27 cellular contexts compared by ENCODE assay signal in genomic region chr13:19950374-19950773, GRCh38.
"Had no signal": no experiment of that assay in that cellular context is flagged by ENCODE, and none has a peak within 500 bp of the region (broad histone marks: within the 10 kb centered on the region; RNA-seq: fewer than 3 reads in every experiment).

No MANE protein-coding gene starts in this region.

- H3K4me1 ChIP-seq: ascending aorta had no signal

- H3K27ac Mint-ChIP-seq: activated CD4-positive, alpha-beta T cell treated with anti-CD3 and anti-CD28 coated beads, Interleukin-2, amount 10 ng/mL, durations not matched to agents 24 days and 14 days; activated CD8-positive, alpha-beta T cell treated with anti-CD3 and anti-CD28 coated beads for 36 hours; activated naive CD8-positive, alpha-beta T cell treated with anti-CD3 and anti-CD28 coated beads for 36 hours; activated T-cell treated with anti-CD3 and anti-CD28 coated beads, Interleukin-2, amount 50 U/mL, for 72 hours; activated T-helper 17 cell treated with anti-CD3 and anti-CD28 coated beads, Interleukin-2, amount 50 U/mL, for 72 hours had no signal

- H3K36me3 ChIP-seq: ascending aorta, cardiac muscle cell, MG63 had no signal

- H3K27me3 ChIP-seq: ascending aorta, cardiac muscle cell, MG63 had no signal

- H3K4me1 Mint-ChIP-seq: activated CD4-positive, alpha-beta T cell treated with anti-CD3 and anti-CD28 coated beads, Interleukin-2, amount 10 ng/mL, durations not matched to agents 24 days and 14 days; activated naive CD8-positive, alpha-beta T cell treated with anti-CD3 and anti-CD28 coated beads for 36 hours; central memory CD8-positive, alpha-beta T cell had no signal

- ATAC-seq: activated CD8-positive, alpha-beta T cell treated with anti-CD3 and anti-CD28 coated beads for 36 hours; activated T-cell treated with anti-CD3 and anti-CD28 coated beads, Interleukin-2, amount 50 U/mL, for 72 hours; activated T-helper 17 cell treated with anti-CD3 and anti-CD28 coated beads, Interleukin-2, amount 50 U/mL, for 72 hours; Panc1 had no signal

- H3K27ac ChIP-seq: ascending aorta, cardiac muscle cell had no signal

- H3K4me3 ChIP-seq: ascending aorta, cardiac muscle cell, MG63 had no signal

- H3K9me3 ChIP-seq: ascending aorta, MG63 had no signal

- H3K4me3 Mint-ChIP-seq: activated CD4-positive, alpha-beta T cell treated with anti-CD3 and anti-CD28 coated beads, Interleukin-2, amount 10 ng/mL, durations not matched to agents 24 days and 14 days; activated CD8-positive, alpha-beta T cell treated with anti-CD3 and anti-CD28 coated beads for 36 hours; activated naive CD8-positive, alpha-beta T cell treated with anti-CD3 and anti-CD28 coated beads for 36 hours; activated T-cell treated with anti-CD3 and anti-CD28 coated beads, Interleukin-2, amount 50 U/mL, for 72 hours; activated T-helper 17 cell treated with anti-CD3 and anti-CD28 coated beads, Interleukin-2, amount 50 U/mL, for 72 hours; central memory CD8-positive, alpha-beta T cell had no signal

- H3K36me3 Mint-ChIP-seq: activated naive CD8-positive, alpha-beta T cell treated with anti-CD3 and anti-CD28 coated beads for 36 hours had no signal

- H3K27me3 Mint-ChIP-seq: activated CD8-positive, alpha-beta T cell treated with anti-CD3 and anti-CD28 coated beads for 36 hours; activated naive CD8-positive, alpha-beta T cell treated with anti-CD3 and anti-CD28 coated beads for 36 hours had no signal

- H3K9me3 Mint-ChIP-seq: activated CD4-positive, alpha-beta T cell treated with anti-CD3 and anti-CD28 coated beads, Interleukin-2, amount 10 ng/mL, durations not matched to agents 24 days and 14 days; activated CD8-positive, alpha-beta T cell treated with anti-CD3 and anti-CD28 coated beads for 36 hours; activated naive CD8-positive, alpha-beta T cell treated with anti-CD3 and anti-CD28 coated beads for 36 hours; activated T-cell treated with anti-CD3 and anti-CD28 coated beads, Interleukin-2, amount 50 U/mL, for 72 hours; activated T-helper 17 cell treated with anti-CD3 and anti-CD28 coated beads, Interleukin-2, amount 50 U/mL, for 72 hours; central memory CD8-positive, alpha-beta T cell had no signal

- DNase-seq: activated CD4-positive, alpha-beta T cell treated with anti-CD3 and anti-CD28 coated beads, Interleukin-2, amount 10 ng/mL, durations not matched to agents 24 days and 14 days; activated CD4-positive, alpha-beta T cell treated with anti-CD3 and anti-CD28 coated beads, Interleukin-2, amount 50 U/mL, for 4 hours; activated CD8-positive, alpha-beta T cell treated with anti-CD3 and anti-CD28 coated beads for 36 hours; activated effector memory CD4-positive, alpha-beta T cell treated with anti-CD3 and anti-CD28 coated beads, Interleukin-2, amount 50 U/mL, for 16 hours; activated naive CD4-positive, alpha-beta T cell; activated naive CD4-positive, alpha-beta T cell treated with anti-CD3 and anti-CD28 coated beads, Interleukin-2, amount 50 U/mL, for 16 hours; activated naive CD8-positive, alpha-beta T cell treated with anti-CD3 and anti-CD28 coated beads for 36 hours; activated T-cell treated with anti-CD3 and anti-CD28 coated beads, Interleukin-2, amount 50 U/mL, for 1 hour; activated T-cell treated with anti-CD3 and anti-CD28 coated beads, Interleukin-2, amount 50 U/mL, for 72 hours; amygdala; Karpas-422; MG63; NCI-H1092; NCI-H1436 treated with DMSO at 0.1 percent for 48 hours; NCI-H1694 treated with DMSO at 0.1 percent for 48 hours; NCI-H2029; NCI-H345; NCI-H524 treated with DMSO at 0.1 percent for 48 hours; NK-92 treated with Interleukin-12 subunit alpha and Interleukin-12 subunit beta, amount 100 ng/mL, for 24 hours; OCI-M1; RPMI8226; T1000 had no signal
